ENCODE assay signal across 10 cellular contexts in genomic region chr17:58325976-58326468, GRCh38. TPM values are rescaled to one million over a fixed set of nuclear protein-coding genes. Genes with fewer than 3 reads are reported as not detected.
DNase-seq lines count a peak whose midpoint lies in the region; ATAC-seq, FAIRE-seq and TF ChIP-seq lines count a peak whose summit lies in the region.
"Had no signal": no experiment of that assay in that cellular context is flagged by ENCODE, and none has a peak within 500 bp of the region (broad histone marks: within the 10 kb centered on the region; RNA-seq: fewer than 3 reads in every experiment).

No MANE protein-coding gene starts in this region.

- no peak overlapping the region for H3K9ac ChIP-seq in kidney (ENCODE audit: low read length in 2 of 2)
- H3K9ac ChIP-seq: parathyroid adenoma had no signal

- H3K4me3 ChIP-seq in WERI-Rb-1 (ENCODE audit: low read depth, low read length) (no peak overlapping the region), kidney (ENCODE audit: low read length in 2 of 2) (no peak overlapping the region)

- intact Hi-C loops in kidney (cut with DNase I), result no loop called here

- H3K27me3 ChIP-seq in WERI-Rb-1 (ENCODE audit: insufficient read depth, low read depth, severe bottlenecking), result no peaks in the 10 kb centered on the region

- DNase-seq in CD1c-positive myeloid dendritic cell (ENCODE audit: extremely low spot score) (peak; percentile 51), GM12891 (ENCODE audit: insufficient read length, low spot score) (no peak), WERI-Rb-1 (peak; percentile 62), kidney (peak; percentile 69), NCI-H748 treated with DMSO at 0.1 percent for 48 hours (lab: John Stamatoyannopoulos, UW) (no peak), T1000 (lab: John Stamatoyannopoulos, UW) (no peak)
- no peak for DNase-seq in stimulated activated CD4-positive, alpha-beta T cell treated with anti-CD3 and anti-CD28 coated beads, Interleukin-12 subunit alpha, Interleukin-12 subunit beta, amount 100 ng/mL, for 4 hours

- peak overlapping the region; percentile 29 for H3K27ac ChIP-seq in WERI-Rb-1
- H3K27ac ChIP-seq in kidney (ENCODE audit: low read depth in 2 of 2, low read length in 2 of 2), result no peak overlapping the region
- H3K27ac ChIP-seq: parathyroid adenoma had no signal

- FAIRE-seq in GM12891 (lab: Jason Lieb, UNC) (no peak), kidney (lab: Jason Lieb, UNC) (no peak)
- FAIRE-seq: endothelial cell of umbilical vein had no signal

- TF ChIP-seq POLR2A in GM12891 (IDR thresholded peaks at IDR 0.05; ENCODE audit: low read depth, low read length), result no peak; the same call in 1 of the 2 replicates

- H3K9me3 ChIP-seq in WERI-Rb-1 (ENCODE audit: severe bottlenecking), result no peaks in the 10 kb centered on the region
- H3K9me3 ChIP-seq in kidney (ENCODE audit: control insufficient read depth in 1 of 2, low read length in 2 of 2), result no peaks in the 10 kb centered on the region

- H3K4me1 ChIP-seq in kidney (ENCODE audit: control insufficient read depth in 1 of 2, insufficient read depth in 1 of 2, low read depth in 1 of 2, low read length in 2 of 2), result peaks cover 0 to 9% of the 10 kb centered on the region in 2 donors

- H3K36me3 ChIP-seq in WERI-Rb-1, result peaks cover 7% of the 10 kb centered on the region
- H3K36me3 ChIP-seq in kidney (ENCODE audit: control insufficient read depth in 1 of 2, insufficient read depth in 2 of 2, low read length in 2 of 2), result peaks cover 3 to 4% of the 10 kb centered on the region in 2 donors

- no peak for ATAC-seq in HG02973 (IDR thresholded peaks at IDR 0.05; ENCODE audit: unreplicated experiment)

- peak; percentile 43; the same call in 1 of the 2 replicates for TF ChIP-seq CTCF in WERI-Rb-1 (IDR thresholded peaks at IDR 0.05; ENCODE audit: low read depth, low read length)
- no peak for TF ChIP-seq CTCF in kidney (IDR thresholded peaks at IDR 0.05; ENCODE audit: borderline replicate concordance, extremely low read depth, insufficient read depth)

TF ChIP-seq in GM12891, 5 proteins besides CTCF, POLR2A, EP300 and RAD21:
- no peak for TF ChIP-seq TAF1 (IDR thresholded peaks at IDR 0.05; ENCODE audit: low read depth, low read length)
- no peak for TF ChIP-seq SPI1 (IDR thresholded peaks at IDR 0.05; ENCODE audit: low read depth, low read length)
- no peak for TF ChIP-seq POU2F2 (IDR thresholded peaks at IDR 0.05; ENCODE audit: low read depth, low read length)
- peak; percentile 16; the same call in 1 of the 2 replicates for TF ChIP-seq POLR2AphosphoS5 (IDR thresholded peaks at IDR 0.05; ENCODE audit: low read depth, low read length)
- TF ChIP-seq PAX5 (IDR thresholded peaks at IDR 0.05; ENCODE audit: insufficient read depth, low read length, severe bottlenecking), result no peak

RNA-seq across cellular contexts. Expression of gene TSPOAP1, which starts 2.6 kb away (rescaled TPM):
- 11.0 TPM for polyA plus RNA-seq in GM12891 (2012; ENCODE audit: low read depth, missing spikeins)
- total RNA-seq in kidney, result 30.6 TPM
- 12.5 TPM for polyA plus RNA-seq in kidney (ENCODE audit: insufficient read depth, low read depth, low replicate concordance)
- total RNA-seq: endothelial cell of umbilical vein had no signal
- polyA plus RNA-seq: endothelial cell of umbilical vein had no signal

RNA-seq across cellular contexts. Expression of gene SUPT4H1, which starts 26.0 kb away (rescaled TPM):
- polyA plus RNA-seq in GM12891 (2012; ENCODE audit: low read depth, missing spikeins), result 122 TPM
- 60.5 TPM for total RNA-seq in kidney
- 129 TPM for polyA plus RNA-seq in kidney (ENCODE audit: insufficient read depth, low read depth, low replicate concordance)

RNA-seq across cellular contexts. Expression of gene MPO, which starts 45.3 kb away (rescaled TPM):
- 0.15 TPM for polyA plus RNA-seq in GM12891 (2012; ENCODE audit: low read depth, missing spikeins)
- 0.47 TPM for total RNA-seq in kidney
- not detected for polyA plus RNA-seq in kidney (ENCODE audit: insufficient read depth, low read depth, low replicate concordance)
- total RNA-seq: endothelial cell of umbilical vein had no signal
- polyA plus RNA-seq: endothelial cell of umbilical vein had no signal

Comparison
In these comparisons a context has a peak if more than half of its experiments do, and no peak if none do; other contexts are left out.
1. DNase-seq: peak in CD1c-positive myeloid dendritic cell (single experiment), WERI-Rb-1 (single experiment) and kidney (single experiment); none in GM12891 (single experiment), stimulated activated CD4-positive, alpha-beta T cell treated with anti-CD3 and anti-CD28 coated beads, Interleukin-12 subunit alpha, Interleukin-12 subunit beta, amount 100 ng/mL, for 4 hours (single experiment), NCI-H748 treated with DMSO at 0.1 percent for 48 hours (single experiment) and T1000 (single experiment).